17 cellular contexts compared by ENCODE assay signal in genomic region chr13:27926644-27927434, GRCh38. TPM values are rescaled to one million over a fixed set of nuclear protein-coding genes. Genes with fewer than 3 reads are reported as not detected.
DNase-seq lines count a peak whose midpoint lies in the region; ATAC-seq, FAIRE-seq and TF ChIP-seq lines count a peak whose summit lies in the region.
"Had no signal": no experiment of that assay in that cellular context is flagged by ENCODE, and none has a peak within 500 bp of the region (broad histone marks: within the 10 kb centered on the region; RNA-seq: fewer than 3 reads in every experiment).

No MANE protein-coding gene starts in this region.

- WGBS in small intestine, 3 donors, result 10 to 25% (median 17%) methylated on average over 34 to 35 of the region's 35 CpGs
- WGBS in psoas muscle, 3 donors, result 2 to 3% (median 3%) methylated on average over 35 of the region's 35 CpGs

- H3K27ac ChIP-seq in PC-3 (ENCODE audit: low read length) (no peak overlapping the region), endothelial cell of umbilical vein (ENCODE audit: insufficient read depth, low read depth, low read length) (no peak overlapping the region), small intestine (ENCODE audit: low read depth in 1 of 2, low read length in 1 of 2) (no peak overlapping the region), psoas muscle (no peak overlapping the region)
- H3K27ac ChIP-seq: heart right ventricle had no signal

- no peak for DNase-seq in activated CD4-positive, alpha-beta T cell treated with anti-CD3 and anti-CD28 coated beads, Interleukin-2, amount 10 ng/mL, durations not matched to agents 24 days and 14 days
- DNase-seq in activated CD4-positive, alpha-beta T cell treated with anti-CD3 and anti-CD28 coated beads, Interleukin-2, amount 10 ng/mL, durations not matched to agents 7 days and 5 days, result no peak
- DNase-seq in PC-3, result no peak
- no peak for DNase-seq in endothelial cell of umbilical vein (ENCODE audit: low read depth, low spot score)
- peak; percentile 50 for DNase-seq in small intestine
- DNase-seq in psoas muscle, result no peak
- no peak for DNase-seq in C1 segment of cervical spinal cord (lab: John Stamatoyannopoulos, UW)
- DNase-seq: activated CD8-positive, alpha-beta memory T cell treated with anti-CD3 and anti-CD28 coated beads for 24 hours; heart right ventricle; left ventricle myocardium superior; NCI-H1048; SHP77; T-helper 9 cell had no signal

- ATAC-seq in PC-3 (no peak), psoas muscle (no peak), GM18498 (IDR thresholded peaks at IDR 0.05; ENCODE audit: unreplicated experiment) (no peak)
- ATAC-seq: heart right ventricle, left ventricle myocardium superior had no signal

- no peak overlapping the region for H3K4me3 ChIP-seq in PC-3 (ENCODE audit: low read length)
- H3K4me3 ChIP-seq in endothelial cell of umbilical vein (replicated peaks in 1 of 3; ENCODE audit: insufficient read depth in 1 of 3, low read depth in 1 of 3, low read length in 3 of 3), result no peak overlapping the region
- peak overlapping the region in 1 of 2 donors; percentile 9 for H3K4me3 ChIP-seq in small intestine (ENCODE audit: low read depth in 1 of 2, low read length in 2 of 2)
- H3K4me3 ChIP-seq in psoas muscle, result no peak overlapping the region
- H3K4me3 ChIP-seq: heart right ventricle had no signal

- H3K27me3 Mint-ChIP-seq in activated CD4-positive, alpha-beta T cell treated with anti-CD3 and anti-CD28 coated beads, Interleukin-2, amount 10 ng/mL, durations not matched to agents 24 days and 14 days, result peaks cover 91% of the 10 kb centered on the region
- H3K27me3 Mint-ChIP-seq in activated CD4-positive, alpha-beta T cell treated with anti-CD3 and anti-CD28 coated beads, Interleukin-2, amount 10 ng/mL, durations not matched to agents 7 days and 5 days, result peaks cover 91% of the 10 kb centered on the region

- peaks cover 2% of the 10 kb centered on the region for H3K36me3 Mint-ChIP-seq in activated CD4-positive, alpha-beta T cell treated with anti-CD3 and anti-CD28 coated beads, Interleukin-2, amount 10 ng/mL, durations not matched to agents 24 days and 14 days (ENCODE audit: low read depth)
- peaks cover 2% of the 10 kb centered on the region for H3K36me3 Mint-ChIP-seq in activated CD4-positive, alpha-beta T cell treated with anti-CD3 and anti-CD28 coated beads, Interleukin-2, amount 10 ng/mL, durations not matched to agents 7 days and 5 days (ENCODE audit: low read depth)

- no peaks in the 10 kb centered on the region for H3K9me1 ChIP-seq in endothelial cell of umbilical vein (replicated peaks; ENCODE audit: control insufficient read depth, extremely low read depth, insufficient read depth, low read length)

- H3K9me3 ChIP-seq in PC-3 (ENCODE audit: low read length), result no peaks in the 10 kb centered on the region
- H3K9me3 ChIP-seq in endothelial cell of umbilical vein (replicated peaks; ENCODE audit: control insufficient read depth, insufficient read depth, low read length), result no peaks in the 10 kb centered on the region
- H3K9me3 ChIP-seq in small intestine (ENCODE audit: control insufficient read depth, low read depth), result no peaks in the 10 kb centered on the region
- no peaks in the 10 kb centered on the region for H3K9me3 ChIP-seq in psoas muscle
- H3K9me3 ChIP-seq: heart right ventricle had no signal

- dilution Hi-C loops in endothelial cell of umbilical vein (cut with MboI; ENCODE audit: extremely low pct_ligation_motif_present, low sequenced_read_pairs), result no loop called here

- H3K27me3 ChIP-seq in PC-3 (ENCODE audit: low read length), result peaks cover 55% of the 10 kb centered on the region
- peaks cover 79 to 99% of the 10 kb centered on the region in 2 experiments for H3K27me3 ChIP-seq in endothelial cell of umbilical vein (ENCODE audit: control insufficient read depth in 2 of 2, insufficient read depth in 2 of 2, low read length in 2 of 2)
- peaks cover 0 to 40% of the 10 kb centered on the region in 2 donors for H3K27me3 ChIP-seq in small intestine (ENCODE audit: control insufficient read depth in 2 of 2, insufficient read depth in 2 of 2, low read length in 2 of 2)
- H3K27me3 ChIP-seq in psoas muscle (ENCODE audit: insufficient read depth in 3 of 3, low read length in 2 of 3), result peaks cover 14 to 98% (median 49%) of the 10 kb centered on the region in 3 donors

- no peak overlapping the region for H3K4me2 ChIP-seq in PC-3 (ENCODE audit: low read length)
- no peak overlapping the region for H3K4me2 ChIP-seq in endothelial cell of umbilical vein (ENCODE audit: insufficient read depth, low read length)

- H3K36me3 ChIP-seq in PC-3 (ENCODE audit: low read depth, low read length), result no peaks in the 10 kb centered on the region
- no peaks in the 10 kb centered on the region for H3K36me3 ChIP-seq in endothelial cell of umbilical vein (ENCODE audit: control insufficient read depth in 2 of 2, extremely low read depth in 1 of 2, insufficient read depth in 2 of 2, low read length in 2 of 2)
- H3K36me3 ChIP-seq in small intestine (ENCODE audit: control insufficient read depth in 2 of 2, insufficient read depth in 2 of 2, low read length in 2 of 2), result no peaks in the 10 kb centered on the region
- H3K36me3 ChIP-seq in psoas muscle (ENCODE audit: insufficient read depth in 1 of 2, low read depth in 1 of 2), result no peaks in the 10 kb centered on the region
- H3K36me3 ChIP-seq: heart right ventricle had no signal

- peak overlapping the region; percentile 3 for H3K27ac Mint-ChIP-seq in activated CD4-positive, alpha-beta T cell treated with anti-CD3 and anti-CD28 coated beads, Interleukin-2, amount 10 ng/mL, durations not matched to agents 24 days and 14 days
- H3K27ac Mint-ChIP-seq in activated CD4-positive, alpha-beta T cell treated with anti-CD3 and anti-CD28 coated beads, Interleukin-2, amount 10 ng/mL, durations not matched to agents 7 days and 5 days, result no peak overlapping the region
- H3K27ac Mint-ChIP-seq: nephron had no signal

- CTCF ChIA-PET in activated CD4-positive, alpha-beta T cell treated with anti-CD3 and anti-CD28 coated beads, Interleukin-2, amount 10 ng/mL, durations not matched to agents 7 days and 5 days (lab: Charles Lee), result interaction anchor here (0.6 to 4.5 kb wide), 3 partner anchors 27 to 763 kb away, joined by 3 to 21 read pairs (median 3); no protein-coding TSS in a partner anchor
- CTCF ChIA-PET in PC-3 (lab: Charles Lee) (no interaction called here), endothelial cell of umbilical vein (lab: Charles Lee) (interaction anchor here (1.1 kb wide), 1 partner anchor 11 kb away, joined by 3 read pairs; no protein-coding TSS in a partner anchor)

- POLR2A ChIA-PET in activated CD4-positive, alpha-beta T cell treated with anti-CD3 and anti-CD28 coated beads, Interleukin-2, amount 10 ng/mL, durations not matched to agents 7 days and 5 days (lab: Charles Lee), result no interaction called here
- POLR2A ChIA-PET in PC-3 (lab: Charles Lee; ENCODE audit: unreplicated experiment) (no interaction called here), endothelial cell of umbilical vein (lab: Charles Lee) (no interaction called here)

- H3F3A ChIP-seq in PC-3 (ENCODE audit: low read length, unreplicated experiment), result no peaks in the 10 kb centered on the region

- BruUV-seq in PC-3 (replicated peaks; lab: Mats Ljungman, UMichigan), result no TSS peak
- no TSS peak for BruUV-seq in endothelial cell of umbilical vein (replicated peaks; lab: Mats Ljungman, UMichigan)

- H3K4me1 ChIP-seq in PC-3 (ENCODE audit: insufficient read depth, low read length) (no peaks in the 10 kb centered on the region), endothelial cell of umbilical vein (ENCODE audit: control insufficient read depth, extremely low read depth, insufficient read depth, low read length) (no peaks in the 10 kb centered on the region), small intestine (ENCODE audit: control insufficient read depth in 2 of 2, insufficient read depth in 1 of 2, low read depth in 1 of 2, low read length in 1 of 2) (no peaks in the 10 kb centered on the region), psoas muscle (no peaks in the 10 kb centered on the region)

- peaks cover 7% of the 10 kb centered on the region for H3K4me1 Mint-ChIP-seq in activated CD4-positive, alpha-beta T cell treated with anti-CD3 and anti-CD28 coated beads, Interleukin-2, amount 10 ng/mL, durations not matched to agents 24 days and 14 days
- peaks cover 10% of the 10 kb centered on the region for H3K4me1 Mint-ChIP-seq in activated CD4-positive, alpha-beta T cell treated with anti-CD3 and anti-CD28 coated beads, Interleukin-2, amount 10 ng/mL, durations not matched to agents 7 days and 5 days

- TF ChIP-seq POLR2A in endothelial cell of umbilical vein (IDR thresholded peaks at IDR 0.05; ENCODE audit: low read depth, low read length), result no peak

- TF ChIP-seq CTCF in PC-3 (conservative IDR thresholded peaks at IDR 0.05; ENCODE audit: low read depth, low read length) (no peak), endothelial cell of umbilical vein (IDR thresholded peaks at IDR 0.05; ENCODE audit: extremely low read depth in 1 of 2, insufficient read depth in 1 of 2, low read depth in 1 of 2, low read length in 2 of 2) (no peak), psoas muscle (IDR thresholded peaks at IDR 0.05) (no peak)

- intact Hi-C loops in activated CD4-positive, alpha-beta T cell treated with anti-CD3 and anti-CD28 coated beads, Interleukin-2, amount 10 ng/mL, durations not matched to agents 24 days and 14 days (cut with micrococcal nuclease), result loop anchor here (1.0 to 10.0 kb wide), 3 partner anchors 10 to 102 kb away; no protein-coding TSS in a partner anchor
- intact Hi-C loops in PC-3 (cut with micrococcal nuclease) (no loop called here), endothelial cell of umbilical vein (cut with micrococcal nuclease) (no loop called here), psoas muscle (cut with DNase I) (no loop called here)

- H2AFZ ChIP-seq in PC-3 (ENCODE audit: low read length) (0 out of 2 replicates have a peak overlapping the region, but pooled peaks have one; percentile 42), endothelial cell of umbilical vein (ENCODE audit: low read depth, low read length) (no peak overlapping the region)

- H4K20me1 ChIP-seq in PC-3 (ENCODE audit: low read length), result no peaks in the 10 kb centered on the region
- no peaks in the 10 kb centered on the region for H4K20me1 ChIP-seq in endothelial cell of umbilical vein (replicated peaks; ENCODE audit: control insufficient read depth, extremely low read depth, insufficient read depth, low read length)

- no peak overlapping the region for H3K4me3 Mint-ChIP-seq in activated CD4-positive, alpha-beta T cell treated with anti-CD3 and anti-CD28 coated beads, Interleukin-2, amount 10 ng/mL, durations not matched to agents 24 days and 14 days
- no peak overlapping the region for H3K4me3 Mint-ChIP-seq in activated CD4-positive, alpha-beta T cell treated with anti-CD3 and anti-CD28 coated beads, Interleukin-2, amount 10 ng/mL, durations not matched to agents 7 days and 5 days
- H3K4me3 Mint-ChIP-seq: nephron had no signal

- H3K9me2 ChIP-seq in PC-3 (replicated peaks; ENCODE audit: low read length), result no peaks in the 10 kb centered on the region

- peaks cover 5% of the 10 kb centered on the region for H3K9me3 Mint-ChIP-seq in activated CD4-positive, alpha-beta T cell treated with anti-CD3 and anti-CD28 coated beads, Interleukin-2, amount 10 ng/mL, durations not matched to agents 24 days and 14 days
- no peaks in the 10 kb centered on the region for H3K9me3 Mint-ChIP-seq in activated CD4-positive, alpha-beta T cell treated with anti-CD3 and anti-CD28 coated beads, Interleukin-2, amount 10 ng/mL, durations not matched to agents 7 days and 5 days

- H3K9ac ChIP-seq in PC-3 (ENCODE audit: low read length), result no peak overlapping the region
- no peak overlapping the region for H3K9ac ChIP-seq in endothelial cell of umbilical vein (replicated peaks; ENCODE audit: extremely low read depth, insufficient read depth, low read length)

- H3K79me2 ChIP-seq in PC-3 (ENCODE audit: low read length) (no peaks in the 10 kb centered on the region), endothelial cell of umbilical vein (ENCODE audit: control insufficient read depth, insufficient read depth, low read length) (no peaks in the 10 kb centered on the region)

- FAIRE-seq in endothelial cell of umbilical vein (lab: Jason Lieb, UNC) (no peak), small intestine (lab: Jason Lieb, UNC) (no peak)

RNA-seq across cellular contexts. Expression of gene PDX1, which starts 7.0 kb away (rescaled TPM):
- not detected in 2 replicates for total RNA-seq in activated CD4-positive, alpha-beta T cell treated with anti-CD3 and anti-CD28 coated beads, Interleukin-2, amount 10 ng/mL, durations not matched to agents 24 days and 14 days
- total RNA-seq in activated CD4-positive, alpha-beta T cell treated with anti-CD3 and anti-CD28 coated beads, Interleukin-2, amount 10 ng/mL, durations not matched to agents 7 days and 5 days, result not detected
- total RNA-seq in PC-3 (2014; rRNA removed) (0.17 TPM in 1 of 2 replicates, not detected in the other), endothelial cell of umbilical vein (not detected in 2 replicates), psoas muscle (not detected)
- polyA plus RNA-seq in endothelial cell of umbilical vein (not detected in 2 replicates), small intestine (10 to 100 TPM; 18.8 to 47.6 (median 43.8) TPM), psoas muscle (not detected)
- polyA plus RNA-seq in endothelial cell of umbilical vein (2011; cell fraction: cytosol; rRNA removed), result not detected in 2 replicates
- not detected in 2 replicates for polyA plus RNA-seq in endothelial cell of umbilical vein (2011; cell fraction: nucleus; rRNA removed)
- not detected in 2 replicates for polyA plus RNA-seq in endothelial cell of umbilical vein (2012)
- not detected in 2 replicates for polyA minus RNA-seq in endothelial cell of umbilical vein
- not detected for polyA minus RNA-seq in endothelial cell of umbilical vein (2011; cell fraction: cytosol; rRNA and poly(A)+ RNA removed)
- not detected in 2 replicates for polyA minus RNA-seq in endothelial cell of umbilical vein (2011; cell fraction: nucleus; rRNA and poly(A)+ RNA removed)
- total RNA-seq: heart right ventricle, left ventricle myocardium superior, subcutaneous adipose tissue had no signal
- polyA plus RNA-seq: esophagus, heart right ventricle had no signal

RNA-seq across cellular contexts. Expression of gene CDX2, which starts 42.3 kb away (rescaled TPM):
- total RNA-seq in activated CD4-positive, alpha-beta T cell treated with anti-CD3 and anti-CD28 coated beads, Interleukin-2, amount 10 ng/mL, durations not matched to agents 24 days and 14 days, result not detected in 2 replicates
- not detected for total RNA-seq in activated CD4-positive, alpha-beta T cell treated with anti-CD3 and anti-CD28 coated beads, Interleukin-2, amount 10 ng/mL, durations not matched to agents 7 days and 5 days
- 0.62 TPM in 1 of 2 replicates, not detected in the other for total RNA-seq in PC-3 (2014; rRNA removed)
- total RNA-seq in endothelial cell of umbilical vein, result not detected in 2 replicates
- not detected in 2 replicates for polyA plus RNA-seq in endothelial cell of umbilical vein
- not detected in 2 replicates for polyA plus RNA-seq in endothelial cell of umbilical vein (2011; cell fraction: cytosol; rRNA removed)
- polyA plus RNA-seq in endothelial cell of umbilical vein (2011; cell fraction: nucleus; rRNA removed), result not detected in 2 replicates
- polyA plus RNA-seq in endothelial cell of umbilical vein (2012), result not detected in 2 replicates
- not detected in 2 replicates for polyA minus RNA-seq in endothelial cell of umbilical vein
- polyA minus RNA-seq in endothelial cell of umbilical vein (2011; cell fraction: cytosol; rRNA and poly(A)+ RNA removed), result not detected
- not detected in 2 replicates for polyA minus RNA-seq in endothelial cell of umbilical vein (2011; cell fraction: nucleus; rRNA and poly(A)+ RNA removed)
- polyA plus RNA-seq in small intestine, result 10 to 100 TPM; 66.2 to 94.2 (median 92.5) TPM
- total RNA-seq in psoas muscle, result not detected
- polyA plus RNA-seq in psoas muscle, result under 1 TPM in 1 of 3 donors, not detected in 2; 0.03 TPM
- total RNA-seq: heart right ventricle, left ventricle myocardium superior, subcutaneous adipose tissue had no signal
- polyA plus RNA-seq: heart right ventricle had no signal
